19 cellular contexts compared by ENCODE assay signal in the genomic region with DNA sequence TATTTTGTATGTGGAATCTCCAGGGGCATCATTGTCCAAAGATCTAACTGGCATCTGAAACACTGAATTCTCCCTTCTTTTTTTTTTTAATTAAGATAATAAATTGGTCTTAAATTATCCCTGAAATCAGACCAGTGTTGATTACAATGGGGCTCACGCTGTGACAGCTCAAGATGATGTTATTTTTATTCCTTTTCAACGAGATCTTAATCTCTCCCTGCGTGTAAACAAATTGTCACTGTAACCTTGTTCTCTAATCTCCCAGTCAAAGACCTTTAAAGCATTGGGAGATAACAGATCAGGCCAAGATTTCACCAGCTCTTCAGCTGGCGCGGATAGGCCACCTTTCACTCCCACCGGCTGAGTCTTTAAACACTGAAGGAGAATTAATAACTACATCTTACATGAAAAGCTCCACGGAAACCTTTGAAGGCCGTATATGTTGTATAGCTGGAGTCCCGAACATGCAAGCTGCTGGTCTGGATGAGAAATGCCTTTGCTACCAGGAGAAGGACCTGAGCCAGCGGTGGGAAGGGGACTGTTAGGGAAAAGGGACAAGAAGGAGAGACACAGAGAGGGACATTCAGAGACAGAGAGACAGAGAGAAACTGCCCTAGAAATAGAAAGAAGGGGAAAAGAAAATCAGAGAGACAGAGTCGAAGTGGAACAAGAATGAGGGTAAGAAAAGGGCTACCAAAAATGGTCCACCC.
DNase-seq lines count a peak whose midpoint lies in the region; ATAC-seq and TF ChIP-seq lines count a peak whose summit lies in the region.
"Had no signal": no experiment of that assay in that cellular context is flagged by ENCODE, and none has a peak within 500 bp of the region (broad histone marks: within the 10 kb centered on the region; RNA-seq: fewer than 3 reads in every experiment).

No MANE protein-coding gene starts in this region.

- no peak overlapping the region for H3K4me2 ChIP-seq in mesendoderm (ENCODE audit: low read length)
- H3K4me2 ChIP-seq: PC-9 had no signal

- no peak overlapping the region for H3K18ac ChIP-seq in mesendoderm (ENCODE audit: low read length)

- ATAC-seq in WTC11 (no peak), GM21526 (IDR thresholded peaks at IDR 0.05; ENCODE audit: low FRiP score, unreplicated experiment) (no peak)
- no peak for ATAC-seq in stimulated activated memory B cell treated with anti-CD40 and anti-IgM and Interleukin-4, amounts not matched to agents 10 μg/mL and 1 μg/mL and 100 μg/mL, for 72 hours
- no peak for ATAC-seq in naive thymus-derived CD4-positive, alpha-beta T cell

- H3K9me3 Mint-ChIP-seq in WTC11 (no peaks in the 10 kb centered on the region), type B pancreatic cell (peaks cover 5% of the 10 kb centered on the region)
- H3K9me3 Mint-ChIP-seq in stimulated activated memory B cell treated with anti-CD40 and anti-IgM and Interleukin-4, amounts not matched to agents 10 μg/mL and 1 μg/mL and 100 μg/mL, for 72 hours: peaks cover 2% of the 10 kb centered on the region
- H3K9me3 Mint-ChIP-seq in naive thymus-derived CD4-positive, alpha-beta T cell: no peaks in the 10 kb centered on the region

- H3K4me1 Mint-ChIP-seq in WTC11 (peaks cover 54% of the 10 kb centered on the region), type B pancreatic cell (ENCODE audit: unreplicated experiment) (peaks cover 13% of the 10 kb centered on the region)
- no peaks in the 10 kb centered on the region for H3K4me1 Mint-ChIP-seq in stimulated activated memory B cell treated with anti-CD40 and anti-IgM and Interleukin-4, amounts not matched to agents 10 μg/mL and 1 μg/mL and 100 μg/mL, for 72 hours
- H3K4me1 Mint-ChIP-seq in naive thymus-derived CD4-positive, alpha-beta T cell: no peaks in the 10 kb centered on the region

- H3K36me3 ChIP-seq in HUES48 (ENCODE audit: control insufficient read depth, insufficient read depth, low read length): no peaks in the 10 kb centered on the region
- no peaks in the 10 kb centered on the region for H3K36me3 ChIP-seq in mesendoderm (ENCODE audit: control insufficient read depth, insufficient read depth, low read length)
- no peaks in the 10 kb centered on the region for H3K36me3 ChIP-seq in naive thymus-derived CD4-positive, alpha-beta T cell (ENCODE audit: control insufficient read depth in 2 of 3, insufficient read depth in 3 of 3, low read length in 3 of 3)
- H3K36me3 ChIP-seq: SJCRH30 had no signal

- H3K4ac ChIP-seq in mesendoderm (ENCODE audit: low read depth, low read length): no peak overlapping the region

- intact Hi-C loops in naive thymus-derived CD4-positive, alpha-beta T cell (cut with micrococcal nuclease): no loop called here

- peaks cover 44% of the 10 kb centered on the region for H3K4me1 ChIP-seq in HUES48 (ENCODE audit: control insufficient read depth, insufficient read depth, low read length)
- peaks cover 10% of the 10 kb centered on the region for H3K4me1 ChIP-seq in mesendoderm (ENCODE audit: control insufficient read depth, low read depth, low read length)
- no peaks in the 10 kb centered on the region for H3K4me1 ChIP-seq in naive thymus-derived CD4-positive, alpha-beta T cell (ENCODE audit: control insufficient read depth in 2 of 2, insufficient read depth in 2 of 2, low read length in 2 of 2)

- no peak overlapping the region for H2BK120ac ChIP-seq in mesendoderm (ENCODE audit: low read depth, low read length)

- H4K5ac ChIP-seq in mesendoderm (ENCODE audit: low read length): no peak overlapping the region

- H4K8ac ChIP-seq in mesendoderm (ENCODE audit: low read depth, low read length): no peak overlapping the region

- H3K27ac Mint-ChIP-seq in WTC11 (no peak overlapping the region), type B pancreatic cell (no peak overlapping the region)
- no peak overlapping the region for H3K27ac Mint-ChIP-seq in stimulated activated memory B cell treated with anti-CD40 and anti-IgM and Interleukin-4, amounts not matched to agents 10 μg/mL and 1 μg/mL and 100 μg/mL, for 72 hours
- H3K27ac Mint-ChIP-seq in naive thymus-derived CD4-positive, alpha-beta T cell: no peak overlapping the region
- H3K27ac Mint-ChIP-seq: CD4-positive, CD25-positive, alpha-beta regulatory T cell had no signal

- POLR2A ChIA-PET in WTC11 (lab: Charles Lee): no interaction called here
- POLR2A ChIA-PET in naive thymus-derived CD4-positive, alpha-beta T cell (lab: Charles Lee): no interaction called here

- H3K27me3 ChIP-seq in HUES48 (ENCODE audit: control insufficient read depth, insufficient read depth, low read length) (peaks cover 58% of the 10 kb centered on the region), mesendoderm (ENCODE audit: insufficient read depth, low read length, poor library complexity) (peaks cover 20% of the 10 kb centered on the region)
- no peaks in the 10 kb centered on the region for H3K27me3 ChIP-seq in naive thymus-derived CD4-positive, alpha-beta T cell (ENCODE audit: control insufficient read depth in 2 of 2, insufficient read depth in 2 of 2, low read length in 2 of 2)
- H3K27me3 ChIP-seq: SJCRH30 had no signal

- TF ChIP-seq CTCF in WTC11 (IDR thresholded peaks at IDR 0.05) (no peak), type B pancreatic cell (conservative IDR thresholded peaks at IDR 0.05) (no peak)

- no peak overlapping the region for H3K9ac ChIP-seq in HUES48 (ENCODE audit: low read depth, low read length)
- no peak overlapping the region for H3K9ac ChIP-seq in mesendoderm (ENCODE audit: low read length)

- H3K27ac ChIP-seq in HUES48 (ENCODE audit: low read depth, low read length) (peak overlapping the region; percentile 83), mesendoderm (ENCODE audit: low read depth, low read length) (no peak overlapping the region)
- H3K27ac ChIP-seq in naive thymus-derived CD4-positive, alpha-beta T cell (ENCODE audit: low read depth, low read length): no peak overlapping the region
- H3K27ac ChIP-seq: PC-9, SJCRH30 had no signal

- no peak overlapping the region for H2BK5ac ChIP-seq in mesendoderm (ENCODE audit: low read length)

- no peaks in the 10 kb centered on the region for H3K79me2 ChIP-seq in mesendoderm (ENCODE audit: control insufficient read depth, insufficient read depth, low read length)

- H3K36me3 Mint-ChIP-seq in WTC11 (peaks cover 3% of the 10 kb centered on the region; the same call in 1 of the 2 replicates), type B pancreatic cell (peaks cover 3% of the 10 kb centered on the region)
- no peaks in the 10 kb centered on the region for H3K36me3 Mint-ChIP-seq in stimulated activated memory B cell treated with anti-CD40 and anti-IgM and Interleukin-4, amounts not matched to agents 10 μg/mL and 1 μg/mL and 100 μg/mL, for 72 hours
- H3K36me3 Mint-ChIP-seq in naive thymus-derived CD4-positive, alpha-beta T cell: no peaks in the 10 kb centered on the region
- H3K36me3 Mint-ChIP-seq: CD4-positive, CD25-positive, alpha-beta regulatory T cell had no signal

- no peak for DNase-seq in WTC11 (ENCODE audit: low spot score)
- peak; percentile 81 for DNase-seq in mesendoderm
- no peak for DNase-seq in type B pancreatic cell (ENCODE audit: extremely low spot score, unreplicated experiment)
- no peak for DNase-seq in naive thymus-derived CD4-positive, alpha-beta T cell
- DNase-seq: CD4-positive, CD25-positive, alpha-beta regulatory T cell; EL; HCEC 1CT; MV-4-11; NCI-H1417 treated with DMSO at 0.1 percent for 48 hours; NCI-H2029; NCI-H2171; NCI-H446 treated with DMSO at 0.1 percent for 48 hours; NCI-H748 treated with DMSO at 0.1 percent for 48 hours; SW 1271 had no signal

- H2BK15ac ChIP-seq in mesendoderm (replicated peaks; ENCODE audit: low read depth): no peak overlapping the region

- H3K27me3 Mint-ChIP-seq in WTC11 (ENCODE audit: low read depth) (peaks cover 98% of the 10 kb centered on the region), type B pancreatic cell (peaks cover 8% of the 10 kb centered on the region)
- no peaks in the 10 kb centered on the region for H3K27me3 Mint-ChIP-seq in stimulated activated memory B cell treated with anti-CD40 and anti-IgM and Interleukin-4, amounts not matched to agents 10 μg/mL and 1 μg/mL and 100 μg/mL, for 72 hours
- H3K27me3 Mint-ChIP-seq in naive thymus-derived CD4-positive, alpha-beta T cell: peaks cover 3 to 39% (median 16%) of the 10 kb centered on the region in 5 donors

- no peak overlapping the region for H3K56ac ChIP-seq in mesendoderm (ENCODE audit: low read length)

- H3K4me3 Mint-ChIP-seq in WTC11 (peak overlapping the region; percentile 54), type B pancreatic cell (peak overlapping the region; percentile 33)
- H3K4me3 Mint-ChIP-seq in stimulated activated memory B cell treated with anti-CD40 and anti-IgM and Interleukin-4, amounts not matched to agents 10 μg/mL and 1 μg/mL and 100 μg/mL, for 72 hours: no peak overlapping the region
- H3K4me3 Mint-ChIP-seq in naive thymus-derived CD4-positive, alpha-beta T cell: no peak overlapping the region
- H3K4me3 Mint-ChIP-seq: CD4-positive, CD25-positive, alpha-beta regulatory T cell had no signal

- no peak overlapping the region for H3K23ac ChIP-seq in mesendoderm (ENCODE audit: low read length)

- H3K79me1 ChIP-seq in mesendoderm (ENCODE audit: low read length): no peaks in the 10 kb centered on the region

- CTCF ChIA-PET in WTC11 (lab: Charles Lee): interaction anchor here (0.7 to 1.9 kb wide), 2 partner anchors 141 to 415 kb away, joined by 3 to 5 read pairs; no protein-coding TSS in a partner anchor
- CTCF ChIA-PET in naive thymus-derived CD4-positive, alpha-beta T cell (lab: Charles Lee): interaction anchor here (0.6 kb wide), 2 partner anchors 23 to 273 kb away, joined by 3 to 4 read pairs; no protein-coding TSS in a partner anchor

- no peak overlapping the region for H2AK5ac ChIP-seq in mesendoderm (ENCODE audit: low read length)

- H3K4me3 ChIP-seq in HUES48 (ENCODE audit: low read depth, low read length) (peak overlapping the region; percentile 30; the same call in 1 of the 2 replicates), mesendoderm (ENCODE audit: low read length) (no peak overlapping the region)
- no peak overlapping the region for H3K4me3 ChIP-seq in naive thymus-derived CD4-positive, alpha-beta T cell (ENCODE audit: low read length)
- H3K4me3 ChIP-seq: PC-9, SJCRH30 had no signal

- no peaks in the 10 kb centered on the region for H3K9me3 ChIP-seq in HUES48 (ENCODE audit: control insufficient read depth, insufficient read depth, low read length)
- H3K9me3 ChIP-seq in naive thymus-derived CD4-positive, alpha-beta T cell (ENCODE audit: control insufficient read depth in 2 of 3, low read length in 3 of 3): no peaks in the 10 kb centered on the region
- H3K9me3 ChIP-seq: SJCRH30 had no signal

- WGBS in mesendoderm (ENCODE audit: extremely low coverage, insufficient coverage, low lambda C conversion rate): no CpG with 5 or more reads among the region's 11 CpGs

TF ChIP-seq in WTC11, 78 proteins besides CTCF, POLR2A, EP300 and RAD21 (continues in another document):
- no peak for TF ChIP-seq RORB (CRISPR knock-in tag; IDR thresholded peaks at IDR 0.05)
- TF ChIP-seq OVOL2 (CRISPR knock-in tag; IDR thresholded peaks at IDR 0.05; ENCODE audit: borderline replicate concordance): no peak
- TF ChIP-seq GRHL2 (CRISPR knock-in tag; IDR thresholded peaks at IDR 0.05; ENCODE audit: insufficient replicate concordance, severe bottlenecking): no peak
- no peak for TF ChIP-seq JAZF1 (CRISPR knock-in tag; IDR thresholded peaks at IDR 0.05)
- TF ChIP-seq SMAD4 (CRISPR knock-in tag; IDR thresholded peaks at IDR 0.05): no peak
- no peak for TF ChIP-seq MYBL2 (CRISPR knock-in tag; IDR thresholded peaks at IDR 0.05)

Comparison
In these comparisons a context has a peak if more than half of its experiments do, and no peak if none do; other contexts are left out.
1. H3K4me3 Mint-ChIP-seq: peak in WTC11 (single experiment) and type B pancreatic cell (single experiment); none in stimulated activated memory B cell treated with anti-CD40 and anti-IgM and Interleukin-4, amounts not matched to agents 10 μg/mL and 1 μg/mL and 100 μg/mL, for 72 hours (single experiment) and naive thymus-derived CD4-positive, alpha-beta T cell (0 of 10).